ENCODE assay signal across 8 cellular contexts in genomic region chr4:82851902-82852750, GRCh38. TPM values are rescaled to one million over a fixed set of nuclear protein-coding genes. Genes with fewer than 3 reads are reported as not detected.
A peak's percentile ranks its signal among the peaks of the same experiment; 100 is the strongest.
DNase-seq lines count a peak whose midpoint lies in the region; ATAC-seq and TF ChIP-seq lines count a peak whose summit lies in the region.

No MANE protein-coding gene starts in this region.

- H3K36me3 ChIP-seq in BJ (ENCODE audit: control insufficient read depth, insufficient read depth, low read length): peaks cover 25% of the 10 kb centered on the region
- H3K36me3 ChIP-seq in suprapubic skin: peaks cover 97% of the 10 kb centered on the region

- no peaks in the 10 kb centered on the region for H3K4me1 ChIP-seq in suprapubic skin

- H3K27me3 ChIP-seq in BJ (ENCODE audit: control insufficient read depth, insufficient read depth, low read length): no peaks in the 10 kb centered on the region
- H3K27me3 ChIP-seq in suprapubic skin: no peaks in the 10 kb centered on the region

- H3K9me3 ChIP-seq in suprapubic skin: no peaks in the 10 kb centered on the region

- CTCF ChIA-PET in BJ (lab: Yijun Ruan, JAX): interaction anchor here (0.6 to 2.3 kb wide), 11 partner anchors 8 to 99 kb away, joined by 3 to 9 read pairs (median 5); no protein-coding TSS in a partner anchor

- intact Hi-C loops in left ventricle myocardium superior (cut with micrococcal nuclease): no loop called here

- ATAC-seq in left ventricle myocardium superior: peak; percentile 68

- TF ChIP-seq POLR2A in suprapubic skin (IDR thresholded peaks at IDR 0.05): no peak

- peak; percentile 41 for TF ChIP-seq CTCF in BJ (IDR thresholded peaks at IDR 0.05; ENCODE audit: insufficient read depth, low read depth, low read length)
- peak; percentile 37 for TF ChIP-seq CTCF in GM13977 (IDR thresholded peaks at IDR 0.05; ENCODE audit: extremely low read depth, insufficient read depth, missing control alignments)
- TF ChIP-seq CTCF in suprapubic skin (IDR thresholded peaks at IDR 0.05): peak in 1 of 2 donors; percentile 40

- POLR2A ChIA-PET in BJ (lab: Charles Lee): no interaction called here

- peak; percentile 4 for DNase-seq in BJ (ENCODE audit: low read depth)
- no peak for DNase-seq in GM13977 (ENCODE audit: low spot score)
- DNase-seq in SW480 (ENCODE audit: low spot score): peak; percentile 8
- DNase-seq in left ventricle myocardium superior: no peak
- DNase-seq in activated CD4-positive, CD25-positive, alpha-beta regulatory T cell (lab: John Stamatoyannopoulos, UW): no peak
- no peak for DNase-seq in stimulated activated CD4-positive, alpha-beta T cell treated with anti-CD3 and anti-CD28 coated beads, Interleukin-15, amount 100 ng/mL, for 24 hours
- DNase-seq in suprapubic skin (ENCODE audit: low spot score in 2 of 2): no peak
- no peak for DNase-seq in NCI-H524 treated with DMSO at 0.1 percent for 48 hours (lab: John Stamatoyannopoulos, UW)

- in situ Hi-C loops in GM13977 (cut with MboI; ENCODE audit: low pct_unique_long_range_greater_than_20kb, low sequenced_read_pairs, unreplicated experiment): no loop called here

- H3K4me3 ChIP-seq in BJ (ENCODE audit: low read depth, low read length) (no peak overlapping the region), suprapubic skin (no peak overlapping the region)

- 79% methylated on average over 1 of the region's 1 CpG for WGBS in suprapubic skin

- no peak for TF ChIP-seq EP300 in suprapubic skin (IDR thresholded peaks at IDR 0.05)

- H3K27ac ChIP-seq in suprapubic skin: no peak overlapping the region

RNA-seq across cellular contexts. Expression of gene SEC31A, which starts 38.8 kb away (rescaled TPM):
- polyA plus RNA-seq in BJ (2011; rRNA removed): 404 and 451 TPM in 2 replicates
- polyA minus RNA-seq in BJ (2011; rRNA and poly(A)+ RNA removed): 205 and 291 TPM in 2 replicates
- total RNA-seq in left ventricle myocardium superior (103 TPM), suprapubic skin (100 to 1,000 TPM; 133 to 299 (median 161) TPM)

RNA-seq across cellular contexts. Expression of gene THAP9, which starts 48.4 kb away (rescaled TPM):
- polyA plus RNA-seq in BJ (2011; rRNA removed): 1.8 and 2.8 TPM in 2 replicates
- 1.5 and 3.4 TPM in 2 replicates for polyA minus RNA-seq in BJ (2011; rRNA and poly(A)+ RNA removed)
- 5.3 TPM for total RNA-seq in left ventricle myocardium superior
- total RNA-seq in suprapubic skin: 1 to 10 TPM; 2.0 to 3.1 (median 2.6) TPM

RNA-seq across cellular contexts. Expression of gene SCD5, which starts 53.5 kb away (rescaled TPM):
- 32.5 and 34.6 TPM in 2 replicates for polyA plus RNA-seq in BJ (2011; rRNA removed)
- 26.7 and 36.8 TPM in 2 replicates for polyA minus RNA-seq in BJ (2011; rRNA and poly(A)+ RNA removed)
- total RNA-seq in left ventricle myocardium superior (2.7 TPM), suprapubic skin (10 to 100 TPM in 1 of 4 donors, 1 to 10 TPM in 3; 5.6 to 13.2 (median 7.6) TPM)

Comparison
In these comparisons a context has a peak if more than half of its experiments do, and no peak if none do; other contexts are left out.
1. DNase-seq: peak in BJ (single experiment) and SW480 (single experiment); none in GM13977 (single experiment), left ventricle myocardium superior (single experiment), activated CD4-positive, CD25-positive, alpha-beta regulatory T cell (0 of 4), stimulated activated CD4-positive, alpha-beta T cell treated with anti-CD3 and anti-CD28 coated beads, Interleukin-15, amount 100 ng/mL, for 24 hours (single experiment), suprapubic skin (0 of 2) and NCI-H524 treated with DMSO at 0.1 percent for 48 hours (single experiment).